Comparison of ENCODE assay signal across 10 cellular contexts in genomic region chr17:45440161-45440859, GRCh38.
DNase-seq lines count a peak whose midpoint lies in the region; ATAC-seq and TF ChIP-seq lines count a peak whose summit lies in the region.
"Had no signal": no experiment of that assay in that cellular context is flagged by ENCODE, and none has a peak within 500 bp of the region (broad histone marks: within the 10 kb centered on the region; RNA-seq: fewer than 3 reads in every experiment).

No MANE protein-coding gene starts in this region.

- no peak for TF ChIP-seq CTCF in HEK293 (tag by site-specific recombination; IDR thresholded peaks at IDR 0.05)
- no peak for TF ChIP-seq CTCF in RWPE2 (IDR thresholded peaks at IDR 0.05; ENCODE audit: poor library complexity, severe bottlenecking)

- peak overlapping the region; percentile 43; the same call in 1 of the 2 replicates for H3K9ac ChIP-seq in BLaER1

- H3K9me3 ChIP-seq in BLaER1 (no peaks in the 10 kb centered on the region), HEK293 (ENCODE audit: control insufficient read depth, insufficient read depth, low read depth, low read length) (no peaks in the 10 kb centered on the region), RWPE2 (ENCODE audit: severe bottlenecking) (no peaks in the 10 kb centered on the region)

- peaks cover 35% of the 10 kb centered on the region; the same call in 1 of the 2 replicates for H3K36me3 ChIP-seq in BLaER1
- H3K36me3 ChIP-seq in HEK293 (ENCODE audit: control insufficient read depth in 2 of 2, insufficient read depth in 1 of 2, low read length in 2 of 2) = peaks cover 0 to 32% of the 10 kb centered on the region in 2 experiments; a peak in 1 of 3 replicates
- peaks cover 8% of the 10 kb centered on the region for H3K36me3 ChIP-seq in RWPE2 (ENCODE audit: low read depth)
- H3K36me3 ChIP-seq: cardiac muscle cell had no signal

- peak overlapping the region; percentile 78 for H3K27ac ChIP-seq in BLaER1
- peak overlapping the region; percentile 25; the same call in 1 of the 2 replicates for H3K27ac ChIP-seq in HEK293 (ENCODE audit: extremely low read depth, low read depth, low read length)
- H3K27ac ChIP-seq in RWPE2 (ENCODE audit: poor library complexity, severe bottlenecking) = peak overlapping the region; percentile 35
- H3K27ac ChIP-seq: cardiac muscle cell had no signal

- DNase-seq in RWPE2 (ENCODE audit: low spot score) = no peak
- DNase-seq in kidney glomerular epithelial cell (lab: John Stamatoyannopoulos, UW) = peak; percentile 13
- no peak for DNase-seq in DMS114 treated with DMSO at 0.1 percent for 48 hours (lab: John Stamatoyannopoulos, UW; ENCODE audit: unreplicated experiment)
- no peak for DNase-seq in stimulated activated CD8-positive, alpha-beta memory T cell treated with anti-CD3 and anti-CD28 coated beads, Interleukin-4, amount 100 ng/mL, for 48 hours
- DNase-seq: activated B cell treated with CpG ODN at 0.5 μM for 24 hours had no signal

- peak overlapping the region; percentile 100 for H3K4me2 ChIP-seq in BLaER1

- peaks cover 27% of the 10 kb centered on the region for H4K20me1 ChIP-seq in BLaER1

- H3K4me1 ChIP-seq in BLaER1 (peaks cover 99% of the 10 kb centered on the region), HEK293 (ENCODE audit: control insufficient read depth, insufficient read depth, low read length) (no peaks in the 10 kb centered on the region; the same call in 1 of the 2 replicates), RWPE2 (ENCODE audit: insufficient read depth, poor library complexity, severe bottlenecking) (peaks cover 14% of the 10 kb centered on the region)

- CTCF ChIA-PET in HEK293 (lab: Yijun Ruan, JAX) = interaction anchor here (0.6 to 1.1 kb wide), 7 partner anchors 11 to 663 kb away, joined by 3 to 4 read pairs (median 4); no protein-coding TSS in a partner anchor

- POLR2A ChIA-PET in HEK293 (lab: Yijun Ruan, JAX) = no interaction called here

- no peaks in the 10 kb centered on the region for H3K27me3 ChIP-seq in BLaER1
- no peaks in the 10 kb centered on the region for H3K27me3 ChIP-seq in RWPE2 (ENCODE audit: insufficient read depth, poor library complexity, severe bottlenecking)
- H3K27me3 ChIP-seq: cardiac muscle cell had no signal

- H3K4me3 ChIP-seq in BLaER1 = 0 out of 2 replicates have a peak overlapping the region, but pooled peaks have one; percentile 6
- no peak overlapping the region for H3K4me3 ChIP-seq in HEK293 (ENCODE audit: low read depth, low read length)
- no peak overlapping the region for H3K4me3 ChIP-seq in RWPE2 (ENCODE audit: severe bottlenecking)
- H3K4me3 ChIP-seq: cardiac muscle cell had no signal

- ATAC-seq in RWPE2 (ENCODE audit: low read depth) (peak; percentile 73), GM21447 (IDR thresholded peaks at IDR 0.05; ENCODE audit: unreplicated experiment) (no peak), GM21526 (IDR thresholded peaks at IDR 0.05; ENCODE audit: low FRiP score, unreplicated experiment) (no peak)

TF ChIP-seq in HEK293, 187 proteins besides CTCF, POLR2A, EP300 and RAD21 (continues in another document):
- TF ChIP-seq ZNF791 (tag by site-specific recombination; IDR thresholded peaks at IDR 0.05) = no peak
- no peak for TF ChIP-seq ZSCAN16 (tag by site-specific recombination; IDR thresholded peaks at IDR 0.05)
- TF ChIP-seq ZNF404 (tag by site-specific recombination; IDR thresholded peaks at IDR 0.05) = no peak
- TF ChIP-seq, protein P1, sequence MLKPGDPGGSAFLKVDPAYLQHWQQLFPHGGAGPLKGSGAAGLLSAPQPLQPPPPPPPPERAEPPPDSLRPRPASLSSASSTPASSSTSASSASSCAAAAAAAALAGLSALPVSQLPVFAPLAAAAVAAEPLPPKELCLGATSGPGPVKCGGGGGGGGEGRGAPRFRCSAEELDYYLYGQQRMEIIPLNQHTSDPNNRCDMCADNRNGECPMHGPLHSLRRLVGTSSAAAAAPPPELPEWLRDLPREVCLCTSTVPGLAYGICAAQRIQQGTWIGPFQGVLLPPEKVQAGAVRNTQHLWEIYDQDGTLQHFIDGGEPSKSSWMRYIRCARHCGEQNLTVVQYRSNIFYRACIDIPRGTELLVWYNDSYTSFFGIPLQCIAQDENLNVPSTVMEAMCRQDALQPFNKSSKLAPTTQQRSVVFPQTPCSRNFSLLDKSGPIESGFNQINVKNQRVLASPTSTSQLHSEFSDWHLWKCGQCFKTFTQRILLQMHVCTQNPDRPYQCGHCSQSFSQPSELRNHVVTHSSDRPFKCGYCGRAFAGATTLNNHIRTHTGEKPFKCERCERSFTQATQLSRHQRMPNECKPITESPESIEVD (tag by site-specific recombination; IDR thresholded peaks at IDR 0.05) = no peak
- TF ChIP-seq GLI2 (tag by site-specific recombination; IDR thresholded peaks at IDR 0.05; ENCODE audit: borderline replicate concordance, low read depth) = no peak
- no peak for TF ChIP-seq ZNF280C (tag by site-specific recombination; IDR thresholded peaks at IDR 0.05)
- peak; percentile 77 for TF ChIP-seq KLF1 (tag by site-specific recombination; IDR thresholded peaks at IDR 0.05)
- TF ChIP-seq ZSCAN30 (tag by site-specific recombination; IDR thresholded peaks at IDR 0.05) = 0 out of 2 replicates have a peak, but pooled peaks have one; percentile 19
- no peak for TF ChIP-seq ZNF837 (tag by site-specific recombination; IDR thresholded peaks at IDR 0.05)
- no peak for TF ChIP-seq YY2 (tag by site-specific recombination; IDR thresholded peaks at IDR 0.05)
- TF ChIP-seq ZNF221 (tag by site-specific recombination; IDR thresholded peaks at IDR 0.05; ENCODE audit: borderline replicate concordance) = no peak
- TF ChIP-seq MEIS1 (CRISPR knock-in tag; IDR thresholded peaks at IDR 0.05; ENCODE audit: borderline replicate concordance) = 0 out of 2 replicates have a peak, but pooled peaks have one; percentile 60
- TF ChIP-seq, protein P2, sequence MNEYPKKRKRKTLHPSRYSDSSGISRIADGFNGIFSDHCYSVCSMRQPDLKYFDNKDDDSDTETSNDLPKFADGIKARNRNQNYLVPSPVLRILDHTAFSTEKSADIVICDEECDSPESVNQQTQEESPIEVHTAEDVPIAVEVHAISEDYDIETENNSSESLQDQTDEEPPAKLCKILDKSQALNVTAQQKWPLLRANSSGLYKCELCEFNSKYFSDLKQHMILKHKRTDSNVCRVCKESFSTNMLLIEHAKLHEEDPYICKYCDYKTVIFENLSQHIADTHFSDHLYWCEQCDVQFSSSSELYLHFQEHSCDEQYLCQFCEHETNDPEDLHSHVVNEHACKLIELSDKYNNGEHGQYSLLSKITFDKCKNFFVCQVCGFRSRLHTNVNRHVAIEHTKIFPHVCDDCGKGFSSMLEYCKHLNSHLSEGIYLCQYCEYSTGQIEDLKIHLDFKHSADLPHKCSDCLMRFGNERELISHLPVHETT (tag by site-specific recombination; IDR thresholded peaks at IDR 0.05) = no peak
- peak; percentile 47; the same call in 1 of the 2 replicates for TF ChIP-seq SP7 (tag by site-specific recombination; IDR thresholded peaks at IDR 0.05)
- TF ChIP-seq ZNF48 (tag by site-specific recombination; IDR thresholded peaks at IDR 0.05) = no peak
- TF ChIP-seq ZBTB6 (tag by site-specific recombination; IDR thresholded peaks at IDR 0.05) = no peak
- TF ChIP-seq ZNF341 (tag by site-specific recombination; IDR thresholded peaks at IDR 0.05; ENCODE audit: low read depth) = no peak
- TF ChIP-seq SCRT1 (tag by site-specific recombination; IDR thresholded peaks at IDR 0.05; ENCODE audit: borderline replicate concordance) = no peak
- TF ChIP-seq ZBTB44 (tag by site-specific recombination; IDR thresholded peaks at IDR 0.05) = no peak
- no peak for TF ChIP-seq ZNF146 (tag by site-specific recombination; IDR thresholded peaks at IDR 0.05)

Comparison
In these comparisons a context has a peak if more than half of its experiments do, and no peak if none do; other contexts are left out.
1. H3K27ac ChIP-seq: peak in every context shown above with its lines; median percentile 78 in BLaER1; 35 in RWPE2; 25 in HEK293.